ENCODE assay signal across 9 cellular contexts in the genomic region with DNA sequence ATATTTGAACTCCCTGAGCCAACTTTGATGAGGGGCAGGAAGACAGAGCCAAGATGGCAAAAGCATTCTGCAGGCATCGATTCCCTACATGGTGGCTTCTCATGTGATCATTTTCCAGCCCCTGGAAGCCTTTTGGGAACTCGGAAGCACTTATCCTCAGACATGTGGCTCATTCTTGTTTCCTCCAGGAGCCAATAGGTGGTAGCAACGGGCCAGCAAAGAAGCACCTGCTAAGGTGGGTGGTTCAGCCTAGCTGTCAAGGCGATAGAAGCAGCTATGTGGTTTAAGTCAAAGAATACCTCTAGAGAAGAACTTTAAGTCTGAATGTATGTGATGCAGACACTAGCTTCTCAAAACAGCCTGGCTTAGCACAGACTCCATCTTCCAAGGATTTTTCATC.
A peak's percentile ranks its signal among the peaks of the same experiment; 100 is the strongest.
DNase-seq lines count a peak whose midpoint lies in the region; ATAC-seq and TF ChIP-seq lines count a peak whose summit lies in the region.
"Had no signal": no experiment of that assay in that cellular context is flagged by ENCODE, and none has a peak within 500 bp of the region (broad histone marks: within the 10 kb centered on the region; RNA-seq: fewer than 3 reads in every experiment).

No MANE protein-coding gene starts in this region.

- no peak overlapping the region for H4K8ac ChIP-seq in H9 (replicated peaks; ENCODE audit: insufficient read length, low read depth, low read length)

- no peak overlapping the region for H3K18ac ChIP-seq in H9 (ENCODE audit: insufficient read length, low read depth, low read length)

- TF ChIP-seq CTCF in H9 (conservative IDR thresholded peaks at IDR 0.05) (peak; percentile 77), endothelial cell (IDR thresholded peaks at IDR 0.05; ENCODE audit: unreplicated experiment) (no peak)

- no peak overlapping the region for H4K5ac ChIP-seq in H9 (ENCODE audit: insufficient read length, low read depth, low read length)

- no peak overlapping the region for H2BK20ac ChIP-seq in H9 (ENCODE audit: low read depth, low read length, poor library complexity, severe bottlenecking)

- no peaks in the 10 kb centered on the region for H3K23me2 ChIP-seq in H9 (ENCODE audit: insufficient read length, low read depth, low read length, poor library complexity, severe bottlenecking)

- H2AFZ ChIP-seq in H9 (ENCODE audit: low read length), result no peak overlapping the region

- no peak overlapping the region for H4K91ac ChIP-seq in H9 (ENCODE audit: insufficient read length, low read depth, low read length)

- H3K9me3 ChIP-seq in H9 (ENCODE audit: control insufficient read depth, low read depth, low read length), result no peaks in the 10 kb centered on the region

- H3K79me2 ChIP-seq in H9 (ENCODE audit: insufficient read depth, low read length), result no peaks in the 10 kb centered on the region

- no peak for ATAC-seq in GM21576 (IDR thresholded peaks at IDR 0.05; ENCODE audit: unreplicated experiment)

- H3K4me1 Mint-ChIP-seq in H9, result peaks cover 0 to 4% of the 10 kb centered on the region in 2 experiments; a peak in 2 of 4 replicates
- peaks cover 15% of the 10 kb centered on the region for H3K4me1 Mint-ChIP-seq in endothelial cell (ENCODE audit: unreplicated experiment)

- H3K4me2 ChIP-seq in H9 (ENCODE audit: insufficient read depth, insufficient read length, low read length), result no peak overlapping the region

- H3K27me3 ChIP-seq in H9 (ENCODE audit: insufficient read depth, low read length), result no peaks in the 10 kb centered on the region

- H3K27ac Mint-ChIP-seq in H9, result no peak overlapping the region
- no peak overlapping the region for H3K27ac Mint-ChIP-seq in endothelial cell (ENCODE audit: unreplicated experiment)

- no peaks in the 10 kb centered on the region for H3K4me1 ChIP-seq in H9 (ENCODE audit: insufficient read depth, low read length)

- no peak overlapping the region for H2BK5ac ChIP-seq in H9 (ENCODE audit: insufficient read length, low read length)

- H3K79me1 ChIP-seq in H9 (ENCODE audit: insufficient read depth, low read depth, low read length, poor library complexity, severe bottlenecking), result no peaks in the 10 kb centered on the region

- H2BK12ac ChIP-seq in H9 (ENCODE audit: insufficient read length, low read depth, low read length), result no peak overlapping the region

- no peak overlapping the region for H3T11ph ChIP-seq in H9 (ENCODE audit: low read length)

- H2BK15ac ChIP-seq in H9 (ENCODE audit: low read depth, low read length), result no peak overlapping the region

- in situ Hi-C loops in Caki2 (cut with HindIII; ENCODE audit: low pct_unique_long_range_greater_than_20kb, low sequenced_read_pairs), result no loop called here

- H2BK120ac ChIP-seq in H9 (ENCODE audit: low read depth, low read length, poor library complexity, severe bottlenecking), result no peak overlapping the region

- no peak overlapping the region for H3K27ac ChIP-seq in H9 (ENCODE audit: insufficient read length, low read depth, low read length)

- no CpG with 5 or more reads among the region's 4 CpGs for WGBS in H9 (ENCODE audit: extremely low coverage, insufficient read length, low lambda C conversion rate)

- H3K9ac ChIP-seq in H9 (ENCODE audit: extremely low read depth, insufficient read length, low read length), result no peak overlapping the region

- DNase-seq in Caki2 (ENCODE audit: low read depth), result peak; percentile 6
- peak; percentile 69 for DNase-seq in H9
- DNase-seq in NCI-H526 treated with DMSO at 0.1 percent for 48 hours (lab: John Stamatoyannopoulos, UW), result peak; percentile 73
- DNase-seq in endothelial cell (ENCODE audit: low spot score), result peak; percentile 17
- DNase-seq in epidermal melanocyte (ENCODE audit: insufficient read length, low spot score), result no peak
- DNase-seq in ecto neural progenitor cell (ENCODE audit: low spot score), result no peak
- DNase-seq in Kasumi-1 (lab: John Stamatoyannopoulos, UW), result no peak
- DNase-seq: NCI-H446 had no signal

- H3K4ac ChIP-seq in H9 (ENCODE audit: low read depth, low read length), result no peak overlapping the region

- no peaks in the 10 kb centered on the region for H4K20me1 ChIP-seq in H9 (ENCODE audit: control insufficient read depth, insufficient read depth, insufficient read length)

- no peak overlapping the region for H3K4me3 Mint-ChIP-seq in H9
- no peak overlapping the region for H3K4me3 Mint-ChIP-seq in endothelial cell (ENCODE audit: unreplicated experiment)

- no peak overlapping the region for H3K56ac ChIP-seq in H9 (ENCODE audit: insufficient read length, low read depth, low read length)

- H2AK5ac ChIP-seq in H9 (ENCODE audit: insufficient read length, low read length), result no peak overlapping the region

- H3K36me3 Mint-ChIP-seq in H9 (ENCODE audit: insufficient read depth in 1 of 3, low read depth in 3 of 3) (no peaks in the 10 kb centered on the region), endothelial cell (ENCODE audit: low read depth, unreplicated experiment) (no peaks in the 10 kb centered on the region)

- H3K9me3 Mint-ChIP-seq in H9 (peaks cover 3 to 4% of the 10 kb centered on the region in 2 experiments; a peak in 2 of 5 replicates), endothelial cell (ENCODE audit: unreplicated experiment) (no peaks in the 10 kb centered on the region)

- H3K23ac ChIP-seq in H9 (ENCODE audit: insufficient read length, low read depth, low read length), result no peak overlapping the region

- H3K14ac ChIP-seq in H9 (ENCODE audit: insufficient read depth, low read length), result no peak overlapping the region

- peaks cover 35% of the 10 kb centered on the region for H3K27me3 Mint-ChIP-seq in H9 (ENCODE audit: low read depth)
- peaks cover 3% of the 10 kb centered on the region for H3K27me3 Mint-ChIP-seq in endothelial cell (ENCODE audit: unreplicated experiment)

Comparison
In these comparisons a context has a peak if more than half of its experiments do, and no peak if none do; other contexts are left out.
1. DNase-seq: peak in Caki2 (single experiment), H9 (single experiment), NCI-H526 treated with DMSO at 0.1 percent for 48 hours (single experiment) and endothelial cell (single experiment); none in epidermal melanocyte (single experiment), ecto neural progenitor cell (single experiment) and Kasumi-1 (0 of 2).